ENCODE assay signal across 9 cellular contexts in genomic region chr20:51540585-51540984, GRCh38. TPM values are rescaled to one million over a fixed set of nuclear protein-coding genes. Genes with fewer than 3 reads are reported as not detected.
DNase-seq lines count a peak whose midpoint lies in the region; ATAC-seq and TF ChIP-seq lines count a peak whose summit lies in the region.
"Had no signal": no experiment of that assay in that cellular context is flagged by ENCODE, and none has a peak within 500 bp of the region (broad histone marks: within the 10 kb centered on the region; RNA-seq: fewer than 3 reads in every experiment).

No MANE protein-coding gene starts in this region.

- no peaks in the 10 kb centered on the region for H3K27me3 ChIP-seq in gastroesophageal sphincter

- TF ChIP-seq EP300 in gastroesophageal sphincter (IDR thresholded peaks at IDR 0.05), result no peak

- no peaks in the 10 kb centered on the region for H3K36me3 ChIP-seq in gastroesophageal sphincter

- peaks cover 0 to 2% of the 10 kb centered on the region in 2 donors for H3K9me3 Mint-ChIP-seq in stimulated activated naive B cell treated with anti-CD40 and anti-IgM and Interleukin-4, amounts not matched to agents 10 μg/mL and 1 μg/mL and 100 μg/mL, for 72 hours

- no peaks in the 10 kb centered on the region for H3K9me3 ChIP-seq in gastroesophageal sphincter

- no peak for TF ChIP-seq CTCF in gastroesophageal sphincter (IDR thresholded peaks at IDR 0.05)

- H3K36me3 Mint-ChIP-seq in stimulated activated naive B cell treated with anti-CD40 and anti-IgM and Interleukin-4, amounts not matched to agents 10 μg/mL and 1 μg/mL and 100 μg/mL, for 72 hours, result peaks cover 18 to 38% of the 10 kb centered on the region in 2 donors

- peak overlapping the region in 1 of 2 donors; percentile 56 for H3K4me3 ChIP-seq in gastroesophageal sphincter

- H3K27me3 Mint-ChIP-seq in stimulated activated naive B cell treated with anti-CD40 and anti-IgM and Interleukin-4, amounts not matched to agents 10 μg/mL and 1 μg/mL and 100 μg/mL, for 72 hours, result peaks cover 0 to 4% of the 10 kb centered on the region in 2 donors

- peaks cover 50 to 71% of the 10 kb centered on the region in 2 donors for H3K4me1 Mint-ChIP-seq in stimulated activated naive B cell treated with anti-CD40 and anti-IgM and Interleukin-4, amounts not matched to agents 10 μg/mL and 1 μg/mL and 100 μg/mL, for 72 hours

- H3K27ac ChIP-seq in gastroesophageal sphincter, result peak overlapping the region in 3 of 4 donors; percentile 80 to 86 (median 84)
- no peak overlapping the region for H3K27ac ChIP-seq in substantia nigra (ENCODE audit: low read depth, low read length, poor library complexity, severe bottlenecking)

- peak overlapping the region; percentile 98 for H3K27ac Mint-ChIP-seq in stimulated activated naive B cell treated with anti-CD40 and anti-IgM and Interleukin-4, amounts not matched to agents 10 μg/mL and 1 μg/mL and 100 μg/mL, for 72 hours

- TF ChIP-seq POLR2A in gastroesophageal sphincter (IDR thresholded peaks at IDR 0.05), result no peak

- no peak for ATAC-seq in gastroesophageal sphincter
- no peak for ATAC-seq in stimulated activated naive B cell treated with anti-CD40 and anti-IgM and Interleukin-4, amounts not matched to agents 10 μg/mL and 1 μg/mL and 100 μg/mL, for 72 hours (replicated peaks)
- ATAC-seq in HG02852 (IDR thresholded peaks at IDR 0.05; ENCODE audit: unreplicated experiment), result no peak
- ATAC-seq in GM18498 (IDR thresholded peaks at IDR 0.05; ENCODE audit: unreplicated experiment), result no peak

- peak overlapping the region; percentile 92 to 99 for H3K4me3 Mint-ChIP-seq in stimulated activated naive B cell treated with anti-CD40 and anti-IgM and Interleukin-4, amounts not matched to agents 10 μg/mL and 1 μg/mL and 100 μg/mL, for 72 hours

- DNase-seq in activated CD4-positive, alpha-beta T cell treated with anti-CD3 and anti-CD28 coated beads, Interleukin-2, amount 50 U/mL, for 48 hours, result peak; percentile 20 to 38
- no peak for DNase-seq in activated CD4-positive, alpha-beta T cell treated with anti-CD3 and anti-CD28 coated beads for 1 hour
- peak; percentile 15 for DNase-seq in T-helper 22 cell (ENCODE audit: low read depth)
- DNase-seq in stimulated activated naive B cell treated with anti-CD40 and anti-IgM and Interleukin-4, amounts not matched to agents 10 μg/mL and 1 μg/mL and 100 μg/mL, for 72 hours, result no peak
- no peak for DNase-seq in substantia nigra (lab: John Stamatoyannopoulos, UW)
- DNase-seq: ACHN had no signal

- WGBS in gastroesophageal sphincter (ENCODE audit: low coverage in 1 of 2), 2 donors, result 30 to 44% methylated on average over 3 to 6 of the region's 6 CpGs

- peaks cover 3 to 32% (median 17%) of the 10 kb centered on the region in 3 donors for H3K4me1 ChIP-seq in gastroesophageal sphincter

RNA-seq across cellular contexts. Expression of gene NFATC2, which starts 1.9 kb away (rescaled TPM):
- 10 to 100 TPM in 2 of 4 donors, 1 to 10 TPM in 2; 4.4 to 20.2 (median 9.0) TPM for total RNA-seq in gastroesophageal sphincter

Comparison
In these comparisons a context has a peak if more than half of its experiments do, and no peak if none do; other contexts are left out.
1. DNase-seq: peak in activated CD4-positive, alpha-beta T cell treated with anti-CD3 and anti-CD28 coated beads, Interleukin-2, amount 50 U/mL, for 48 hours (2 of 2) and T-helper 22 cell (single experiment); none in activated CD4-positive, alpha-beta T cell treated with anti-CD3 and anti-CD28 coated beads for 1 hour (single experiment), stimulated activated naive B cell treated with anti-CD40 and anti-IgM and Interleukin-4, amounts not matched to agents 10 μg/mL and 1 μg/mL and 100 μg/mL, for 72 hours (single experiment) and substantia nigra (0 of 49).